13 cellular contexts compared by ENCODE assay signal in genomic region chr12:27615331-27615891, GRCh38.
DNase-seq lines count a peak whose midpoint lies in the region; ATAC-seq, FAIRE-seq and TF ChIP-seq lines count a peak whose summit lies in the region.
"Had no signal": no experiment of that assay in that cellular context is flagged by ENCODE, and none has a peak within 500 bp of the region (broad histone marks: within the 10 kb centered on the region; RNA-seq: fewer than 3 reads in every experiment).

No MANE protein-coding gene starts in this region.

- intact Hi-C loops in HCT116 (cut with micrococcal nuclease): no loop called here

- no peak for FAIRE-seq in urothelium cell line (lab: Jason Lieb, UNC)
- FAIRE-seq: colon had no signal

- H3K9me3 ChIP-seq in HCT116 (ENCODE audit: control insufficient read depth in 1 of 2, insufficient read depth in 1 of 2, low read depth in 1 of 2, low read length in 2 of 2): no peaks in the 10 kb centered on the region

- TF ChIP-seq CTCF in HCT116 (IDR thresholded peaks at IDR 0.05 in 2 of 3, conservative IDR thresholded peaks at IDR 0.05 in 1 of 3; ENCODE audit: borderline replicate concordance in 1 of 3, insufficient read depth in 1 of 3, low read depth in 2 of 3, low read length in 2 of 3) (no peak), fibroblast of villous mesenchyme (IDR thresholded peaks at IDR 0.05; ENCODE audit: insufficient read depth, low read depth, low read length) (no peak)

- no peaks in the 10 kb centered on the region for H3K9me3 Mint-ChIP-seq in stimulated activated naive CD8-positive, alpha-beta T cell treated with anti-CD3 and anti-CD28 coated beads, Interleukin-15, amount 100 ng/mL, for 72 hours

- CTCF ChIA-PET in HCT116 (lab: Charles Lee): no interaction called here

- no peaks in the 10 kb centered on the region for H3K9me2 ChIP-seq in HCT116 (ENCODE audit: insufficient read depth)

- H3K4me1 ChIP-seq in HCT116 (ENCODE audit: control insufficient read depth in 1 of 2, insufficient read depth in 2 of 2, low read length in 2 of 2): peaks cover 91% of the 10 kb centered on the region in 2 experiments

- H3K4me3 Mint-ChIP-seq in stimulated activated naive CD8-positive, alpha-beta T cell treated with anti-CD3 and anti-CD28 coated beads, Interleukin-15, amount 100 ng/mL, for 72 hours: no peak overlapping the region
- H3K4me3 Mint-ChIP-seq: GM23338 had no signal

- H3K4me2 ChIP-seq in HCT116 (ENCODE audit: low read length): peak overlapping the region; percentile 71
- H3K4me2 ChIP-seq: GM23338 had no signal

- no peak overlapping the region for H2AFZ ChIP-seq in HCT116 (ENCODE audit: low read depth, low read length, poor library complexity, severe bottlenecking)
- H2AFZ ChIP-seq: GM23338 had no signal

- no peaks in the 10 kb centered on the region for H3K27me3 ChIP-seq in HCT116 (ENCODE audit: insufficient read depth, low read length)

- peak; percentile 59 for ATAC-seq in HCT116
- ATAC-seq in SK-N-SH treated with all-trans-retinoic acid at 6 μM for 48 hours: peak; percentile 55
- ATAC-seq in esophagus mucosa: no peak
- no peak for ATAC-seq in stimulated activated naive CD8-positive, alpha-beta T cell treated with anti-CD3 and anti-CD28 coated beads, Interleukin-15, amount 100 ng/mL, for 72 hours
- ATAC-seq: GM23338 had no signal

- RAD21 ChIA-PET in HCT116 (lab: Charles Lee; ENCODE audit: low non-redundant PET in 1 of 2, low total read pairs in 2 of 2, uncharacterized antibody in 2 of 2, unreplicated experiment in 2 of 2): no interaction called here

- TF ChIP-seq POLR2A in HCT116 (IDR thresholded peaks at IDR 0.05; ENCODE audit: borderline replicate concordance, extremely low read depth, insufficient read depth, insufficient read length): no peak

- H3K4me1 Mint-ChIP-seq in stimulated activated naive CD8-positive, alpha-beta T cell treated with anti-CD3 and anti-CD28 coated beads, Interleukin-15, amount 100 ng/mL, for 72 hours: peaks cover 16% of the 10 kb centered on the region

- no peaks in the 10 kb centered on the region for H3K27me3 Mint-ChIP-seq in stimulated activated naive CD8-positive, alpha-beta T cell treated with anti-CD3 and anti-CD28 coated beads, Interleukin-15, amount 100 ng/mL, for 72 hours

- H3K4me3 ChIP-seq in HCT116 (replicated peaks in 1 of 2; ENCODE audit: low read depth in 1 of 2, low read length in 2 of 2) (peak overlapping the region in 1 of 2 experiments; percentile 26; a peak in 2 of 4 replicates), fibroblast of villous mesenchyme (ENCODE audit: low read depth, low read length) (no peak overlapping the region)
- H3K4me3 ChIP-seq: GM23338 had no signal

- TF ChIP-seq RAD21 in HCT116 (IDR thresholded peaks at IDR 0.05; ENCODE audit: low read depth): no peak

- H3K27ac Mint-ChIP-seq in stimulated activated naive CD8-positive, alpha-beta T cell treated with anti-CD3 and anti-CD28 coated beads, Interleukin-15, amount 100 ng/mL, for 72 hours: no peak overlapping the region
- H3K27ac Mint-ChIP-seq: GM23338 had no signal

- no TSS peak for BruUV-seq in HCT116 (replicated peaks; lab: Mats Ljungman, UMichigan)

- POLR2A ChIA-PET in HCT116 (lab: Charles Lee): interaction anchor here (1.1 kb wide), 1 partner anchor 92 kb away, joined by 3 read pairs; the partner anchor contains the start of gene PPFIBP1

- no peaks in the 10 kb centered on the region for H4K20me1 ChIP-seq in HCT116 (ENCODE audit: insufficient read depth)

- H3K27ac ChIP-seq in HCT116 (ENCODE audit: low read depth, low read length): peak overlapping the region; percentile 96

- H3K79me2 ChIP-seq in HCT116 (ENCODE audit: insufficient read depth, low read length): peaks cover 40% of the 10 kb centered on the region

- H3K9ac ChIP-seq in HCT116 (ENCODE audit: low read length): peak overlapping the region; percentile 51

- H3K36me3 ChIP-seq in HCT116 (ENCODE audit: control insufficient read depth in 1 of 2, insufficient read depth in 2 of 2, low read length in 2 of 2): no peaks in the 10 kb centered on the region

- DNase-seq in HCT116 (ENCODE audit: low read depth, low spot score) (peak; percentile 71), fibroblast of villous mesenchyme (ENCODE audit: low read depth) (peak; percentile 90), urothelium cell line (ENCODE audit: low spot score) (peak; percentile 39), SKM-1 treated with dmso at 0.1 percent for 144 hours (lab: John Stamatoyannopoulos, UW; ENCODE audit: unreplicated experiment) (no peak)
- DNase-seq in stimulated activated naive CD8-positive, alpha-beta T cell treated with anti-CD3 and anti-CD28 coated beads, Interleukin-15, amount 100 ng/mL, for 72 hours: no peak
- DNase-seq: activated naive CD4-positive, alpha-beta T cell; NCI-H146; NCI-H69; Right ventricle myocardium superior had no signal

TF ChIP-seq in HCT116, 20 proteins besides CTCF, POLR2A, EP300 and RAD21:
- TF ChIP-seq CBX3 (IDR thresholded peaks at IDR 0.05; ENCODE audit: low read depth) (peak; percentile 24; the same call in 1 of the 2 replicates), FOSL1 (IDR thresholded peaks at IDR 0.05; ENCODE audit: low read depth) (peak; percentile 61; the same call in 1 of the 2 replicates), CEBPB (IDR thresholded peaks at IDR 0.05; ENCODE audit: low read depth) (peak; percentile 49), EGR1 (IDR thresholded peaks at IDR 0.05; ENCODE audit: low read depth) (no peak), SIN3A (IDR thresholded peaks at IDR 0.05; ENCODE audit: low read depth) (peak; percentile 54; the same call in 1 of the 2 replicates), JUND (IDR thresholded peaks at IDR 0.05) (peak; percentile 55; the same call in 1 of the 2 replicates), SP1 (IDR thresholded peaks at IDR 0.05; ENCODE audit: low read depth) (peak; percentile 59), MAX (IDR thresholded peaks at IDR 0.05) (no peak), POLR2AphosphoS5 (IDR thresholded peaks at IDR 0.05; ENCODE audit: low read depth, low read length) (no peak), TCF7L2 (IDR thresholded peaks at IDR 0.05; ENCODE audit: borderline replicate concordance, extremely low read depth, insufficient read depth, insufficient read length) (peak; percentile 94)

TF ChIP-seq in SK-N-SH treated with all-trans-retinoic acid at 6 μM for 48 hours, 23 proteins besides CTCF, POLR2A, EP300 and RAD21:
- TF ChIP-seq BACH2 (CRISPR knock-in tag; IDR thresholded peaks at IDR 0.05; ENCODE audit: borderline replicate concordance) (no peak), CSDC2 (CRISPR knock-in tag; IDR thresholded peaks at IDR 0.05) (peak; percentile 39; the same call in 1 of the 2 replicates), TOX (CRISPR knock-in tag; IDR thresholded peaks at IDR 0.05; ENCODE audit: borderline replicate concordance) (peak; percentile 70; the same call in 1 of the 2 replicates), ISL1 (CRISPR knock-in tag; IDR thresholded peaks at IDR 0.05) (peak; percentile 98), SNAI2 (CRISPR knock-in tag; IDR thresholded peaks at IDR 0.05) (no peak), PATZ1 (CRISPR knock-in tag; IDR thresholded peaks at IDR 0.05; ENCODE audit: borderline replicate concordance) (peak; percentile 61; the same call in 1 of the 2 replicates), ZC3H10 (CRISPR knock-in tag; IDR thresholded peaks at IDR 0.05) (peak; percentile 72; the same call in 1 of the 2 replicates), TCF4 (CRISPR knock-in tag; IDR thresholded peaks at IDR 0.05; ENCODE audit: borderline replicate concordance) (no peak)

Comparison
In these comparisons a context has a peak if more than half of its experiments do, and no peak if none do; other contexts are left out.
1. ATAC-seq: peak in HCT116 (single experiment) and SK-N-SH treated with all-trans-retinoic acid at 6 μM for 48 hours (single experiment); none in esophagus mucosa (single experiment) and stimulated activated naive CD8-positive, alpha-beta T cell treated with anti-CD3 and anti-CD28 coated beads, Interleukin-15, amount 100 ng/mL, for 72 hours (single experiment).
2. DNase-seq: peak in HCT116 (single experiment), fibroblast of villous mesenchyme (single experiment) and urothelium cell line (single experiment); none in SKM-1 treated with dmso at 0.1 percent for 144 hours (single experiment) and stimulated activated naive CD8-positive, alpha-beta T cell treated with anti-CD3 and anti-CD28 coated beads, Interleukin-15, amount 100 ng/mL, for 72 hours (0 of 2).